In genomic region chr1:89581859-89582258, GRCh38 we compare ENCODE assay signal across 17 cellular contexts. TPM values are rescaled to one million over a fixed set of nuclear protein-coding genes. Genes with fewer than 3 reads are reported as not detected.
DNase-seq lines count a peak whose midpoint lies in the region; ATAC-seq and TF ChIP-seq lines count a peak whose summit lies in the region.
"Had no signal": no experiment of that assay in that cellular context is flagged by ENCODE, and none has a peak within 500 bp of the region (broad histone marks: within the 10 kb centered on the region; RNA-seq: fewer than 3 reads in every experiment).

No MANE protein-coding gene starts in this region.

- H3K23ac ChIP-seq in trophoblast cell (ENCODE audit: low read length), result no peak overlapping the region

- no peak overlapping the region for H2AK5ac ChIP-seq in trophoblast cell (ENCODE audit: low read length)

- peak; percentile 57 to 71 for ATAC-seq in activated T-cell treated with anti-CD3 and anti-CD28 coated beads, Interleukin-2, amount 50 U/mL, for 72 hours (replicated peaks in 1 of 2)
- ATAC-seq in T-helper 17 cell, result no peak
- ATAC-seq in activated naive CD8-positive, alpha-beta T cell treated with anti-CD3 and anti-CD28 coated beads, Interleukin-2, amount 50 U/mL, for 24 hours, result peak; percentile 72
- ATAC-seq: CD8-positive, alpha-beta T cell; K562 had no signal

- H4K8ac ChIP-seq in trophoblast cell (ENCODE audit: low read depth, low read length), result no peak overlapping the region

- no peaks in the 10 kb centered on the region for H3K9me3 ChIP-seq in T-helper 17 cell (ENCODE audit: control insufficient read depth, low read length, poor library complexity, severe bottlenecking)
- no peaks in the 10 kb centered on the region for H3K9me3 ChIP-seq in trophoblast cell (ENCODE audit: insufficient read depth, low read depth, low read length)
- H3K9me3 ChIP-seq in hepatocyte (ENCODE audit: low read depth), result no peaks in the 10 kb centered on the region

- H3K9me2 ChIP-seq in hepatocyte (replicated peaks; ENCODE audit: insufficient read depth), result no peaks in the 10 kb centered on the region

- H3K79me1 ChIP-seq in trophoblast cell (ENCODE audit: low read length), result no peaks in the 10 kb centered on the region

- no peaks in the 10 kb centered on the region for H3K9me3 Mint-ChIP-seq in activated T-cell treated with anti-CD3 and anti-CD28 coated beads, Interleukin-2, amount 50 U/mL, for 72 hours
- H3K9me3 Mint-ChIP-seq in activated naive CD8-positive, alpha-beta T cell treated with anti-CD3 and anti-CD28 coated beads, Interleukin-2, amount 50 U/mL, for 24 hours, result no peaks in the 10 kb centered on the region
- H3K9me3 Mint-ChIP-seq: CD8-positive, alpha-beta T cell had no signal

- H3K27ac Mint-ChIP-seq in activated T-cell treated with anti-CD3 and anti-CD28 coated beads, Interleukin-2, amount 50 U/mL, for 72 hours, result peak overlapping the region; percentile 66
- H3K27ac Mint-ChIP-seq in T-helper 17 cell, result peak overlapping the region; percentile 75
- H3K27ac Mint-ChIP-seq in activated naive CD8-positive, alpha-beta T cell treated with anti-CD3 and anti-CD28 coated beads, Interleukin-2, amount 50 U/mL, for 24 hours, result peak overlapping the region; percentile 81
- H3K27ac Mint-ChIP-seq: B cell had no signal

- H3K4me1 Mint-ChIP-seq in activated T-cell treated with anti-CD3 and anti-CD28 coated beads, Interleukin-2, amount 50 U/mL, for 72 hours (ENCODE audit: low read depth), result peaks cover 56% of the 10 kb centered on the region
- peaks cover 4% of the 10 kb centered on the region for H3K4me1 Mint-ChIP-seq in T-helper 17 cell
- H3K4me1 Mint-ChIP-seq in activated naive CD8-positive, alpha-beta T cell treated with anti-CD3 and anti-CD28 coated beads, Interleukin-2, amount 50 U/mL, for 24 hours, result peaks cover 45% of the 10 kb centered on the region

- no peaks in the 10 kb centered on the region for H4K20me1 ChIP-seq in hepatocyte (ENCODE audit: insufficient read depth, poor library complexity, severe bottlenecking)

- H3K27ac ChIP-seq in trophoblast cell (ENCODE audit: low read depth, low read length), result no peak overlapping the region
- H3K27ac ChIP-seq in hepatocyte, result no peak overlapping the region
- H3K27ac ChIP-seq: HL-60, PC-9 had no signal

- no peaks in the 10 kb centered on the region for H3K79me2 ChIP-seq in trophoblast cell (ENCODE audit: control insufficient read depth, insufficient read depth, low read length, poor library complexity)
- no peaks in the 10 kb centered on the region for H3K79me2 ChIP-seq in hepatocyte

- peaks cover 17 to 41% of the 10 kb centered on the region in 2 donors for H3K36me3 Mint-ChIP-seq in activated T-cell treated with anti-CD3 and anti-CD28 coated beads, Interleukin-2, amount 50 U/mL, for 72 hours (ENCODE audit: insufficient read depth in 2 of 2)
- H3K36me3 Mint-ChIP-seq in T-helper 17 cell (ENCODE audit: low read depth), result peaks cover 10% of the 10 kb centered on the region
- peaks cover 72% of the 10 kb centered on the region for H3K36me3 Mint-ChIP-seq in activated naive CD8-positive, alpha-beta T cell treated with anti-CD3 and anti-CD28 coated beads, Interleukin-2, amount 50 U/mL, for 24 hours (ENCODE audit: low read depth)

- H2BK12ac ChIP-seq in trophoblast cell (ENCODE audit: low read length), result no peak overlapping the region

- H3K14ac ChIP-seq in trophoblast cell (ENCODE audit: low read length), result no peak overlapping the region

- H3K27me3 ChIP-seq in trophoblast cell (ENCODE audit: insufficient read depth, low read length) (no peaks in the 10 kb centered on the region), hepatocyte (no peaks in the 10 kb centered on the region)

- no peak overlapping the region for H3K4me3 ChIP-seq in trophoblast cell (ENCODE audit: low read depth, low read length)
- no peak overlapping the region for H3K4me3 ChIP-seq in hepatocyte
- H3K4me3 ChIP-seq: K562, PC-9 had no signal

- no peak overlapping the region for H4K91ac ChIP-seq in trophoblast cell (ENCODE audit: low read depth, low read length)

- H3K27me3 Mint-ChIP-seq in activated T-cell treated with anti-CD3 and anti-CD28 coated beads, Interleukin-2, amount 50 U/mL, for 72 hours (ENCODE audit: low read depth), result no peaks in the 10 kb centered on the region
- H3K27me3 Mint-ChIP-seq in T-helper 17 cell, result no peaks in the 10 kb centered on the region
- no peaks in the 10 kb centered on the region for H3K27me3 Mint-ChIP-seq in activated naive CD8-positive, alpha-beta T cell treated with anti-CD3 and anti-CD28 coated beads, Interleukin-2, amount 50 U/mL, for 24 hours
- H3K27me3 Mint-ChIP-seq: B cell had no signal

- H4K12ac ChIP-seq in trophoblast cell (ENCODE audit: low read depth, low read length), result no peak overlapping the region

- H2AFZ ChIP-seq in trophoblast cell (ENCODE audit: insufficient read depth, low read length, poor library complexity) (no peak overlapping the region), hepatocyte (no peak overlapping the region)
- H2AFZ ChIP-seq: PC-9 had no signal

- no peak overlapping the region for H3K9ac ChIP-seq in trophoblast cell (ENCODE audit: low read length)

- no peak overlapping the region for H2BK120ac ChIP-seq in trophoblast cell (ENCODE audit: insufficient read depth, low read length, poor library complexity)

- no peak overlapping the region for H2BK5ac ChIP-seq in trophoblast cell (ENCODE audit: low read depth, low read length, poor library complexity)

- no peak for DNase-seq in activated T-cell treated with anti-CD3 and anti-CD28 coated beads, Interleukin-2, amount 50 U/mL, for 72 hours
- DNase-seq in activated T-cell treated with anti-CD3 and anti-CD28 coated beads, Interleukin-2, amount 50 U/mL, for 1 hour, result no peak
- DNase-seq in T-helper 17 cell (no peak), trophoblast cell (peak; percentile 79 to 89), hepatocyte (ENCODE audit: low spot score) (no peak), NCI-H345 treated with DMSO at 0.1 percent for 48 hours (lab: John Stamatoyannopoulos, UW; ENCODE audit: unreplicated experiment) (no peak), NCI-H748 treated with DMSO at 0.1 percent for 48 hours (lab: John Stamatoyannopoulos, UW) (no peak)
- no peak for DNase-seq in activated naive CD8-positive, alpha-beta T cell treated with anti-CD3 and anti-CD28 coated beads, Interleukin-2, amount 50 U/mL, for 24 hours
- DNase-seq: CD8-positive, alpha-beta T cell; GF-D8; HCEC 1CT; NCI-H1048; NCI-H446; PC-9 had no signal

- H3K4ac ChIP-seq in trophoblast cell (ENCODE audit: low read depth, low read length), result no peak overlapping the region

- H3K4me2 ChIP-seq in trophoblast cell (ENCODE audit: low read length) (no peak overlapping the region), hepatocyte (no peak overlapping the region)
- H3K4me2 ChIP-seq: PC-9 had no signal

- H3K4me3 Mint-ChIP-seq in activated T-cell treated with anti-CD3 and anti-CD28 coated beads, Interleukin-2, amount 50 U/mL, for 72 hours, result no peak overlapping the region
- no peak overlapping the region for H3K4me3 Mint-ChIP-seq in T-helper 17 cell
- H3K4me3 Mint-ChIP-seq in activated naive CD8-positive, alpha-beta T cell treated with anti-CD3 and anti-CD28 coated beads, Interleukin-2, amount 50 U/mL, for 24 hours, result no peak overlapping the region
- H3K4me3 Mint-ChIP-seq: B cell; CD8-positive, alpha-beta T cell had no signal

- H3K4me1 ChIP-seq in trophoblast cell (ENCODE audit: control insufficient read depth in 1 of 2, insufficient read depth in 2 of 2, low read length in 2 of 2), result no peaks in the 10 kb centered on the region
- no peaks in the 10 kb centered on the region for H3K4me1 ChIP-seq in hepatocyte (ENCODE audit: insufficient read depth)

- TF ChIP-seq CTCF in hepatocyte (IDR thresholded peaks at IDR 0.05; ENCODE audit: poor library complexity), result no peak

- H3K36me3 ChIP-seq in trophoblast cell (ENCODE audit: control insufficient read depth in 1 of 2, insufficient read depth in 2 of 2, low read length in 2 of 2), result no peaks in the 10 kb centered on the region
- H3K36me3 ChIP-seq in hepatocyte (replicated peaks; ENCODE audit: insufficient read depth, low read depth), result no peaks in the 10 kb centered on the region

- H3K18ac ChIP-seq in trophoblast cell (ENCODE audit: low read length), result no peak overlapping the region

- no CpG with 5 or more reads among the region's 1 CpG for WGBS in trophoblast cell (ENCODE audit: extremely low coverage, insufficient coverage, insufficient read length)
- 94% methylated on average over 1 of the region's 1 CpG for WGBS in hepatocyte (ENCODE audit: low lambda C conversion rate, missing lambda C conversion rate)

RNA-seq across cellular contexts. Expression of gene LRRC8C, which starts 51.1 kb away (rescaled TPM):
- total RNA-seq in activated T-cell treated with anti-CD3 and anti-CD28 coated beads, Interleukin-2, amount 50 U/mL, for 72 hours, result 10 to 100 TPM; 33.1 to 36.7 TPM
- 10 to 100 TPM; 46.0 to 52.4 TPM for total RNA-seq in T-helper 17 cell
- 0.78 and 0.90 TPM in 2 replicates for polyA plus RNA-seq in trophoblast cell (2013)
- 1.0 and 1.5 TPM in 2 replicates for total RNA-seq in hepatocyte
- polyA plus RNA-seq in hepatocyte, result 0.70 and 1.1 TPM in 2 replicates

RNA-seq across cellular contexts. Expression of gene LRRC8B, which starts 57.2 kb away (rescaled TPM):
- total RNA-seq in activated T-cell treated with anti-CD3 and anti-CD28 coated beads, Interleukin-2, amount 50 U/mL, for 72 hours, result 10 to 100 TPM; 33.8 to 38.9 TPM
- total RNA-seq in T-helper 17 cell (10 to 100 TPM; 12.1 to 24.0 TPM), hepatocyte (5.1 and 9.5 TPM in 2 replicates)
- polyA plus RNA-seq in trophoblast cell (2013), result 6.5 and 6.7 TPM in 2 replicates
- 1.7 and 4.6 TPM in 2 replicates for polyA plus RNA-seq in hepatocyte

Comparison
In these comparisons a context has a peak if more than half of its experiments do, and no peak if none do; other contexts are left out.
1. DNase-seq: peak in trophoblast cell (2 of 2); none in activated T-cell treated with anti-CD3 and anti-CD28 coated beads, Interleukin-2, amount 50 U/mL, for 72 hours (0 of 2), activated T-cell treated with anti-CD3 and anti-CD28 coated beads, Interleukin-2, amount 50 U/mL, for 1 hour (single experiment), T-helper 17 cell (0 of 3), activated naive CD8-positive, alpha-beta T cell treated with anti-CD3 and anti-CD28 coated beads, Interleukin-2, amount 50 U/mL, for 24 hours (single experiment), hepatocyte (single experiment), NCI-H345 treated with DMSO at 0.1 percent for 48 hours (single experiment) and NCI-H748 treated with DMSO at 0.1 percent for 48 hours (single experiment).
2. RNA of gene LRRC8C, which starts 51.1 kb away (total RNA-seq): 46.0 to 52.4 TPM in T-helper 17 cell and 33.1 to 36.7 TPM in activated T-cell treated with anti-CD3 and anti-CD28 coated beads, Interleukin-2, amount 50 U/mL, for 72 hours; 1.0 to 1.5 TPM in hepatocyte; every median in the first group is over 10 times any median in the second.
3. Peak in every context shown above with its lines, with median percentiles within 50 percentile points of each other: H3K27ac Mint-ChIP-seq.